32 cellular contexts compared by ENCODE assay signal in genomic region chr13:39433705-39434104, GRCh38.
"Had no signal": no experiment of that assay in that cellular context is flagged by ENCODE, and none has a peak within 500 bp of the region (broad histone marks: within the 10 kb centered on the region; RNA-seq: fewer than 3 reads in every experiment).

No MANE protein-coding gene starts in this region.

- H3K4me3 ChIP-seq: cardiac muscle cell, Peyer's patch had no signal

- H3K4me1 ChIP-seq: Peyer's patch had no signal

- H3K27me3 ChIP-seq: cardiac muscle cell, Peyer's patch had no signal

- H3K36me3 ChIP-seq: cardiac muscle cell, Peyer's patch had no signal

- DNase-seq: activated B cell treated with CpG ODN at 0.5 μM for 24 hours; activated CD4-positive, alpha-beta memory T cell treated with anti-CD3 and anti-CD28 coated beads, Interleukin-2, amount 10 ng/mL, durations not matched to agents 7 days and 5 days; activated CD4-positive, alpha-beta T cell treated with anti-CD3 and anti-CD28 coated beads for 4 hours; activated CD4-positive, CD25-positive, alpha-beta regulatory T cell treated with anti-CD3 and anti-CD28 coated beads, Interleukin-2, amount 50 U/mL, for 72 hours; activated CD8-positive, alpha-beta memory T cell treated with anti-CD3 and anti-CD28 coated beads for 24 hours; activated CD8-positive, alpha-beta memory T cell treated with anti-CD3 and anti-CD28 coated beads, Interleukin-2, amount 10 ng/mL, durations not matched to agents 7 days and 5 days; activated CD8-positive, alpha-beta memory T cell treated with anti-CD3 and anti-CD28 coated beads, Interleukin-2, amount 50 U/mL, for 48 hours; activated effector memory CD4-positive, alpha-beta T cell treated with Interleukin-2 at 50 U/mL for 16 hours; activated naive CD4-positive, alpha-beta T cell treated with anti-CD3 and anti-CD28 coated beads, Interleukin-2, amount 50 U/mL, for 16 hours; activated naive CD8-positive, alpha-beta T cell treated with anti-CD3 and anti-CD28 coated beads for 36 hours; activated T-cell treated with anti-CD3 and anti-CD28 coated beads, Interleukin-2, amount 50 U/mL, for 48 hours; amniotic stem cell; aorta; Kasumi-1; KG1; MM.1S; MV-4-11; NCI-H1092; NCI-H1436 treated with DMSO at 0.1 percent for 48 hours; NCI-H2029; NCI-H345; NCI-H69; NK-92 treated with Interleukin-12 subunit alpha and Interleukin-12 subunit beta, amount 100 ng/mL, for 24 hours; PC-3; Peyer's patch; RPMI8226; SW 1271; T-helper 1 cell; T-helper 2 cell; T-helper 9 cell had no signal

- H3K27ac Mint-ChIP-seq: activated B cell treated with CpG ODN at 0.5 μM for 24 hours; activated CD4-positive, alpha-beta memory T cell treated with anti-CD3 and anti-CD28 coated beads, Interleukin-2, amount 10 ng/mL, durations not matched to agents 7 days and 5 days; activated CD8-positive, alpha-beta memory T cell treated with anti-CD3 and anti-CD28 coated beads, Interleukin-2, amount 10 ng/mL, durations not matched to agents 7 days and 5 days; activated naive CD8-positive, alpha-beta T cell treated with anti-CD3 and anti-CD28 coated beads for 36 hours had no signal

- H3K36me3 Mint-ChIP-seq: activated CD8-positive, alpha-beta memory T cell treated with anti-CD3 and anti-CD28 coated beads, Interleukin-2, amount 10 ng/mL, durations not matched to agents 7 days and 5 days; activated naive CD8-positive, alpha-beta T cell treated with anti-CD3 and anti-CD28 coated beads for 36 hours had no signal

- H3K9me3 Mint-ChIP-seq: activated naive CD8-positive, alpha-beta T cell treated with anti-CD3 and anti-CD28 coated beads for 36 hours had no signal

- H3K4me3 Mint-ChIP-seq: activated B cell treated with CpG ODN at 0.5 μM for 24 hours; activated CD4-positive, alpha-beta memory T cell treated with anti-CD3 and anti-CD28 coated beads, Interleukin-2, amount 10 ng/mL, durations not matched to agents 7 days and 5 days; activated CD8-positive, alpha-beta memory T cell treated with anti-CD3 and anti-CD28 coated beads, Interleukin-2, amount 10 ng/mL, durations not matched to agents 7 days and 5 days; activated naive CD8-positive, alpha-beta T cell treated with anti-CD3 and anti-CD28 coated beads for 36 hours had no signal

- H3K27ac ChIP-seq: cardiac muscle cell, Peyer's patch, VCaP had no signal

- H3K4me1 Mint-ChIP-seq: activated B cell treated with CpG ODN at 0.5 μM for 24 hours; activated CD4-positive, alpha-beta memory T cell treated with anti-CD3 and anti-CD28 coated beads, Interleukin-2, amount 10 ng/mL, durations not matched to agents 7 days and 5 days; activated CD8-positive, alpha-beta memory T cell treated with anti-CD3 and anti-CD28 coated beads, Interleukin-2, amount 10 ng/mL, durations not matched to agents 7 days and 5 days; activated naive CD8-positive, alpha-beta T cell treated with anti-CD3 and anti-CD28 coated beads for 36 hours had no signal
